18 cellular contexts compared by ENCODE assay signal in genomic region chr5:145908206-145908945, GRCh38. TPM values are rescaled to one million over a fixed set of nuclear protein-coding genes. Genes with fewer than 3 reads are reported as not detected.
DNase-seq lines count a peak whose midpoint lies in the region; ATAC-seq, FAIRE-seq and TF ChIP-seq lines count a peak whose summit lies in the region.
"Had no signal": no experiment of that assay in that cellular context is flagged by ENCODE, and none has a peak within 500 bp of the region (broad histone marks: within the 10 kb centered on the region; RNA-seq: fewer than 3 reads in every experiment).

No MANE protein-coding gene starts in this region.

- CTCF ChIA-PET in RWPE1 (lab: Yijun Ruan, JAX), result interaction anchor here (0.6 to 2.3 kb wide), 9 partner anchors 20 to 533 kb away, joined by 3 to 13 read pairs (median 3); no protein-coding TSS in a partner anchor

- no peaks in the 10 kb centered on the region for H3K9me3 ChIP-seq in small intestine (ENCODE audit: control insufficient read depth, low read depth)

- no peaks in the 10 kb centered on the region for H3K27me3 ChIP-seq in small intestine (ENCODE audit: control insufficient read depth in 2 of 2, insufficient read depth in 2 of 2, low read length in 2 of 2)
- H3K27me3 ChIP-seq: MG63 had no signal

- no peak for FAIRE-seq in small intestine (lab: Jason Lieb, UNC)
- FAIRE-seq: TTC549 had no signal

- no peaks in the 10 kb centered on the region for H3K4me1 ChIP-seq in small intestine (ENCODE audit: control insufficient read depth in 2 of 2, insufficient read depth in 1 of 2, low read depth in 1 of 2, low read length in 1 of 2)

- H3K27ac Mint-ChIP-seq in activated naive CD4-positive, alpha-beta T cell treated with anti-CD3 and anti-CD28 coated beads, Interleukin-2, amount 50 U/mL, for 72 hours, result no peak overlapping the region
- H3K27ac Mint-ChIP-seq: activated naive CD8-positive, alpha-beta T cell treated with anti-CD3 and anti-CD28 coated beads, Interleukin-2, amount 50 U/mL, for 24 hours had no signal

- TF ChIP-seq CTCF in RWPE1 (conservative IDR thresholded peaks at IDR 0.05; ENCODE audit: low read depth) (no peak), fibroblast of the aortic adventitia (IDR thresholded peaks at IDR 0.05; ENCODE audit: insufficient read depth, low read length) (peak; percentile 36)

- no peak for ATAC-seq in GM21423 (IDR thresholded peaks at IDR 0.05; ENCODE audit: unreplicated experiment)
- ATAC-seq in activated naive CD4-positive, alpha-beta T cell treated with anti-CD3 and anti-CD28 coated beads, Interleukin-2, amount 50 U/mL, for 72 hours, result no peak
- ATAC-seq: activated naive CD8-positive, alpha-beta T cell treated with anti-CD3 and anti-CD28 coated beads, Interleukin-2, amount 50 U/mL, for 24 hours had no signal

- peak; percentile 35 for DNase-seq in DMS 273 (lab: John Stamatoyannopoulos, UW; ENCODE audit: unreplicated experiment)
- DNase-seq in DMS 273 treated with DMSO at 0.1 percent for 48 hours (lab: John Stamatoyannopoulos, UW), result no peak
- DNase-seq in RWPE1 (ENCODE audit: low spot score), result peak; percentile 31
- peak; percentile 60 for DNase-seq in fibroblast of the aortic adventitia (ENCODE audit: low read depth)
- peak; percentile 31 for DNase-seq in small intestine
- no peak for DNase-seq in amniotic stem cell (lab: John Stamatoyannopoulos, UW)
- DNase-seq in activated naive CD4-positive, alpha-beta T cell treated with anti-CD3 and anti-CD28 coated beads, Interleukin-2, amount 50 U/mL, for 72 hours (ENCODE audit: low spot score in 2 of 2), result no peak
- DNase-seq: activated naive CD8-positive, alpha-beta T cell treated with anti-CD3 and anti-CD28 coated beads, Interleukin-2, amount 50 U/mL, for 24 hours; effector CD8-positive, alpha-beta T cell; hypothalamus; MG63; NCI-H345; RPMI8226 had no signal

- no peaks in the 10 kb centered on the region for H3K9me3 Mint-ChIP-seq in activated naive CD4-positive, alpha-beta T cell treated with anti-CD3 and anti-CD28 coated beads, Interleukin-2, amount 50 U/mL, for 72 hours
- H3K9me3 Mint-ChIP-seq: activated naive CD8-positive, alpha-beta T cell treated with anti-CD3 and anti-CD28 coated beads, Interleukin-2, amount 50 U/mL, for 24 hours had no signal

- 44 to 72% (median 46%) methylated on average over 3 of the region's 3 CpGs for WGBS in small intestine, 3 donors

- H3K36me3 ChIP-seq in small intestine (ENCODE audit: control insufficient read depth in 2 of 2, insufficient read depth in 2 of 2, low read length in 2 of 2), result no peaks in the 10 kb centered on the region
- H3K36me3 ChIP-seq: MG63 had no signal

- POLR2A ChIA-PET in RWPE1 (lab: Yijun Ruan, JAX; ENCODE audit: low non-redundant PET), result no interaction called here

- H3K4me3 ChIP-seq in fibroblast of the aortic adventitia (ENCODE audit: low read depth, low read length) (no peak overlapping the region), small intestine (ENCODE audit: low read depth in 1 of 2, low read length in 2 of 2) (no peak overlapping the region)
- H3K4me3 ChIP-seq: MG63 had no signal

- H3K27ac ChIP-seq in RWPE1 (no peak overlapping the region), small intestine (ENCODE audit: low read depth in 1 of 2, low read length in 1 of 2) (no peak overlapping the region)

- no peaks in the 10 kb centered on the region for H3K36me3 Mint-ChIP-seq in activated naive CD4-positive, alpha-beta T cell treated with anti-CD3 and anti-CD28 coated beads, Interleukin-2, amount 50 U/mL, for 72 hours

RNA-seq across cellular contexts. Expression of gene SH3RF2, which starts 28.0 kb away (rescaled TPM):
- 0.49 and 6.7 TPM in 2 replicates for total RNA-seq in fibroblast of the aortic adventitia (ENCODE audit: low replicate concordance)
- 10 to 100 TPM; 14.3 to 25.0 (median 23.6) TPM for polyA plus RNA-seq in small intestine
- total RNA-seq in activated naive CD4-positive, alpha-beta T cell treated with anti-CD3 and anti-CD28 coated beads, Interleukin-2, amount 50 U/mL, for 72 hours, result not detected

RNA-seq across cellular contexts. Expression of gene GRXCR2, which starts 35.6 kb away (rescaled TPM):
- total RNA-seq in fibroblast of the aortic adventitia (ENCODE audit: low replicate concordance), result 0.09 TPM in 1 of 2 replicates, not detected in the other
- not detected for polyA plus RNA-seq in small intestine
- total RNA-seq in activated naive CD4-positive, alpha-beta T cell treated with anti-CD3 and anti-CD28 coated beads, Interleukin-2, amount 50 U/mL, for 72 hours, result not detected
- total RNA-seq: A172, Daoy, renal cortical epithelial cell had no signal

Comparison
In these comparisons a context has a peak if more than half of its experiments do, and no peak if none do; other contexts are left out.
1. DNase-seq: peak in DMS 273 (single experiment), RWPE1 (single experiment), fibroblast of the aortic adventitia (single experiment) and small intestine (single experiment); none in DMS 273 treated with DMSO at 0.1 percent for 48 hours (single experiment), amniotic stem cell (single experiment) and activated naive CD4-positive, alpha-beta T cell treated with anti-CD3 and anti-CD28 coated beads, Interleukin-2, amount 50 U/mL, for 72 hours (0 of 2).